In genomic region chr1:85245891-85246290, GRCh38 we compare ENCODE assay signal across 23 cellular contexts.
"Had no signal": no experiment of that assay in that cellular context is flagged by ENCODE, and none has a peak within 500 bp of the region (broad histone marks: within the 10 kb centered on the region; RNA-seq: fewer than 3 reads in every experiment).

No MANE protein-coding gene starts in this region.

- H3K27ac ChIP-seq: body of pancreas, heart right ventricle, parathyroid adenoma, vagina had no signal

- H3K9ac ChIP-seq: parathyroid adenoma had no signal

- H3K27me3 Mint-ChIP-seq: activated CD4-positive, alpha-beta memory T cell treated with anti-CD3 and anti-CD28 coated beads for 36 hours; activated CD4-positive, alpha-beta T cell treated with anti-CD3 and anti-CD28 coated beads for 36 hours; activated naive CD8-positive, alpha-beta T cell treated with anti-CD3 and anti-CD28 coated beads for 36 hours; naive thymus-derived CD8-positive, alpha-beta T cell had no signal

- H3K4me3 ChIP-seq: body of pancreas, gastroesophageal sphincter, heart right ventricle, mucosa of descending colon, tibial artery, vagina had no signal

- H3K79me2 ChIP-seq: parathyroid adenoma had no signal

- H3K9me3 ChIP-seq: body of pancreas, gastroesophageal sphincter, heart right ventricle, mucosa of descending colon, tibial artery, vagina had no signal

- H3K27ac Mint-ChIP-seq: activated CD4-positive, alpha-beta memory T cell treated with anti-CD3 and anti-CD28 coated beads for 36 hours; activated CD4-positive, alpha-beta T cell treated with anti-CD3 and anti-CD28 coated beads for 36 hours; activated naive CD8-positive, alpha-beta T cell treated with anti-CD3 and anti-CD28 coated beads for 36 hours; activated T-helper 1 cell treated with anti-CD3 and anti-CD28 coated beads, Interleukin-12 subunit alpha, Interleukin-12 subunit beta, Interleukin-2, Interleukin-4 antibody, amounts not matched to agents 30 ng/mL and 10 ng/mL and 1 ng/mL, durations not matched to agents 14 hours and 24 hours and 36 hours; immature natural killer cell; naive thymus-derived CD8-positive, alpha-beta T cell had no signal

- H3K4me1 ChIP-seq: parathyroid adenoma had no signal

- ATAC-seq: activated CD4-positive, alpha-beta T cell treated with anti-CD3 and anti-CD28 coated beads for 36 hours; body of pancreas; gastroesophageal sphincter; heart right ventricle; left ventricle myocardium superior; mucosa of descending colon; naive thymus-derived CD8-positive, alpha-beta T cell; sciatic nerve had no signal

- H3K27me3 ChIP-seq: body of pancreas, gastroesophageal sphincter, heart right ventricle, tibial artery, vagina had no signal

- H3K4me3 Mint-ChIP-seq: activated CD4-positive, alpha-beta memory T cell treated with anti-CD3 and anti-CD28 coated beads for 36 hours; activated CD4-positive, alpha-beta T cell treated with anti-CD3 and anti-CD28 coated beads for 36 hours; activated naive CD8-positive, alpha-beta T cell treated with anti-CD3 and anti-CD28 coated beads for 36 hours; activated T-helper 1 cell treated with anti-CD3 and anti-CD28 coated beads, Interleukin-12 subunit alpha, Interleukin-12 subunit beta, Interleukin-2, Interleukin-4 antibody, amounts not matched to agents 30 ng/mL and 10 ng/mL and 1 ng/mL, durations not matched to agents 14 hours and 24 hours and 36 hours; immature natural killer cell; naive thymus-derived CD8-positive, alpha-beta T cell had no signal

- H3K9me3 Mint-ChIP-seq: activated T-helper 1 cell treated with anti-CD3 and anti-CD28 coated beads, Interleukin-12 subunit alpha, Interleukin-12 subunit beta, Interleukin-2, Interleukin-4 antibody, amounts not matched to agents 30 ng/mL and 10 ng/mL and 1 ng/mL, durations not matched to agents 14 hours and 24 hours and 36 hours; immature natural killer cell had no signal

- H2AFZ ChIP-seq: parathyroid adenoma had no signal

- DNase-seq: activated CD4-positive, alpha-beta memory T cell treated with anti-CD3 and anti-CD28 coated beads for 36 hours; activated CD4-positive, alpha-beta T cell treated with anti-CD3 and anti-CD28 coated beads for 36 hours; activated naive CD8-positive, alpha-beta T cell treated with anti-CD3 and anti-CD28 coated beads for 36 hours; activated T-cell treated with anti-CD3 and anti-CD28 coated beads for 4 hours; amygdala; body of pancreas; erythroblast; heart right ventricle; immature natural killer cell; left ventricle myocardium superior; mucosa of descending colon; naive thymus-derived CD8-positive, alpha-beta T cell; stimulated activated CD4-positive, alpha-beta T cell treated with anti-CD3 and anti-CD28 coated beads, Interleukin-1b, Interleukin-23, amount 100 ng/mL, for 48 hours; stimulated activated CD8-positive, alpha-beta memory T cell treated with anti-CD3 and anti-CD28 coated beads, Interleukin-4, amount 100 ng/mL, for 48 hours; stimulated activated naive CD4-positive, alpha-beta T cell treated with Interleukin-2 at 50 U/mL for 16 hours; substantia nigra; SW 1271; tibial artery had no signal

- H3K36me3 ChIP-seq: vagina had no signal
